In the genomic region with DNA sequence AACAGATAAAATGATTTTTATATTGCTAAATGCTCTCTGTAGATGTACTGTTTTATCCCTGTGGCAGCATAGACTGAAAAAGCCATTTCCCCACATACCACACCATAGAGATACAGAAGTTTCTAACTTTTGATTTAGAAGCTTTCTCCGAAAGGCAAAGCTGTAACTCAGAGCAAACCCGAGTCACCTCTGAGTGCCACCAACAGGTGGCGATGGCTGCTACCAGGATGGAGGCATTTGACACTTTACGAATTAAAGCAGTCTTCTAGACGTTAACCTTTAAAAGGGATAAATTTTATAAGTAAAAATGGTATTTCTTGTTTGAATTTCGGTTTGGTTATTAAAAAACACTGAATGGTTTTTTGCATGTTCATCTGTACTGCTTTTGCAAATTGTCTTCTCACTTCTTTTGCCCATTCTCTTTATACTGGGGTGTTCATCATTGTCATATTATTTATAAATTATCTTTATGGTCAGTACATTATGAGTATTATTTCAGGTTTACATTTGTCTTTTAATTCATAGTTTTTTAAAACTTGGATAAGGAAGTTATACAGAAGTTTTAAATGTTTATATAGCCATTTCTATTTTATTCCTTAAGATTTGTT, we compare ENCODE assay signal across 8 cellular contexts.
DNase-seq lines count a peak whose midpoint lies in the region; ATAC-seq and TF ChIP-seq lines count a peak whose summit lies in the region.

No MANE protein-coding gene starts in this region.

- H3K4me1 ChIP-seq in GM23338 (ENCODE audit: insufficient read depth) (peaks cover 30% of the 10 kb centered on the region), upper lobe of right lung (no peaks in the 10 kb centered on the region)

- no peaks in the 10 kb centered on the region for H3K36me3 Mint-ChIP-seq in GM23338 (ENCODE audit: low read depth)

- H3K4me3 ChIP-seq in GM23338 (no peak overlapping the region), upper lobe of right lung (no peak overlapping the region)

- H3K79me2 ChIP-seq in GM23338 (replicated peaks; ENCODE audit: insufficient read depth): no peaks in the 10 kb centered on the region

- H3F3A ChIP-seq in GM23338 (replicated peaks; ENCODE audit: low read depth): no peaks in the 10 kb centered on the region

- no peak overlapping the region for H3K27ac Mint-ChIP-seq in GM23338

- H3K27ac ChIP-seq in GM23338 (ENCODE audit: low read depth) (no peak overlapping the region), upper lobe of right lung (no peak overlapping the region)

- no peak overlapping the region for H3K4me3 Mint-ChIP-seq in GM23338

- intact Hi-C loops in upper lobe of right lung (cut with DNase I): no loop called here

- H3K27me3 ChIP-seq in GM23338 (ENCODE audit: insufficient read depth) (no peaks in the 10 kb centered on the region), upper lobe of right lung (peaks cover 6% of the 10 kb centered on the region)

- no peaks in the 10 kb centered on the region for H3K9me2 ChIP-seq in GM23338 (ENCODE audit: insufficient read depth)

- H3K36me3 ChIP-seq in GM23338 (ENCODE audit: insufficient read depth) (no peaks in the 10 kb centered on the region), upper lobe of right lung (no peaks in the 10 kb centered on the region)

- H2AFZ ChIP-seq in GM23338: no peak overlapping the region

- peak; percentile 23 for DNase-seq in SKM-1 treated with dmso at 0.1 percent for 144 hours (lab: John Stamatoyannopoulos, UW; ENCODE audit: unreplicated experiment)
- DNase-seq in SKM-1 (lab: John Stamatoyannopoulos, UW; ENCODE audit: unreplicated experiment): no peak
- DNase-seq in GM23338 (ENCODE audit: low spot score): peak; percentile 78
- DNase-seq in NCI-H1092 (lab: John Stamatoyannopoulos, UW): peak; percentile 0
- peak; percentile 54 for DNase-seq in amniotic epithelial cell (ENCODE audit: low read depth)
- DNase-seq in iPS-NIHi11 (ENCODE audit: low spot score): peak; percentile 50
- DNase-seq in upper lobe of right lung: peak; percentile 69
- no peak for DNase-seq in T-helper 9 cell

- H3K9me3 Mint-ChIP-seq in GM23338: no peaks in the 10 kb centered on the region

- ATAC-seq in GM23338: peak; percentile 74
- ATAC-seq in upper lobe of right lung: peak; percentile 71

- TF ChIP-seq CTCF in GM23338 (conservative IDR thresholded peaks at IDR 0.05; ENCODE audit: low read depth in 2 of 2) (peak; percentile 87 to 95), upper lobe of right lung (IDR thresholded peaks at IDR 0.05) (peak; percentile 66)

- H3K9me3 ChIP-seq in upper lobe of right lung: no peaks in the 10 kb centered on the region

- peaks cover 20% of the 10 kb centered on the region; the same call in 2 of the 3 replicates for H3K4me1 Mint-ChIP-seq in GM23338

- H3K27me3 Mint-ChIP-seq in GM23338 (ENCODE audit: insufficient read depth, low read depth, poor library complexity): peaks cover 2% of the 10 kb centered on the region

- no peak overlapping the region for H3K4me2 ChIP-seq in GM23338

- H4K20me1 ChIP-seq in GM23338 (replicated peaks; ENCODE audit: insufficient read depth): no peaks in the 10 kb centered on the region

TF ChIP-seq in GM23338, 12 proteins besides CTCF, POLR2A, EP300 and RAD21 (continues in another document):
- no peak for TF ChIP-seq NANOG (IDR thresholded peaks at IDR 0.05; ENCODE audit: borderline replicate concordance)
- no peak for TF ChIP-seq ETS1 (IDR thresholded peaks at IDR 0.05)
- no peak for TF ChIP-seq EZH2phosphoT487 (IDR thresholded peaks at IDR 0.05; ENCODE audit: unreplicated experiment)
- TF ChIP-seq STAT1 (IDR thresholded peaks at IDR 0.05; ENCODE audit: unreplicated experiment): no peak
- TF ChIP-seq REST (IDR thresholded peaks at IDR 0.05; ENCODE audit: unreplicated experiment): no peak
- TF ChIP-seq, protein P1, sequence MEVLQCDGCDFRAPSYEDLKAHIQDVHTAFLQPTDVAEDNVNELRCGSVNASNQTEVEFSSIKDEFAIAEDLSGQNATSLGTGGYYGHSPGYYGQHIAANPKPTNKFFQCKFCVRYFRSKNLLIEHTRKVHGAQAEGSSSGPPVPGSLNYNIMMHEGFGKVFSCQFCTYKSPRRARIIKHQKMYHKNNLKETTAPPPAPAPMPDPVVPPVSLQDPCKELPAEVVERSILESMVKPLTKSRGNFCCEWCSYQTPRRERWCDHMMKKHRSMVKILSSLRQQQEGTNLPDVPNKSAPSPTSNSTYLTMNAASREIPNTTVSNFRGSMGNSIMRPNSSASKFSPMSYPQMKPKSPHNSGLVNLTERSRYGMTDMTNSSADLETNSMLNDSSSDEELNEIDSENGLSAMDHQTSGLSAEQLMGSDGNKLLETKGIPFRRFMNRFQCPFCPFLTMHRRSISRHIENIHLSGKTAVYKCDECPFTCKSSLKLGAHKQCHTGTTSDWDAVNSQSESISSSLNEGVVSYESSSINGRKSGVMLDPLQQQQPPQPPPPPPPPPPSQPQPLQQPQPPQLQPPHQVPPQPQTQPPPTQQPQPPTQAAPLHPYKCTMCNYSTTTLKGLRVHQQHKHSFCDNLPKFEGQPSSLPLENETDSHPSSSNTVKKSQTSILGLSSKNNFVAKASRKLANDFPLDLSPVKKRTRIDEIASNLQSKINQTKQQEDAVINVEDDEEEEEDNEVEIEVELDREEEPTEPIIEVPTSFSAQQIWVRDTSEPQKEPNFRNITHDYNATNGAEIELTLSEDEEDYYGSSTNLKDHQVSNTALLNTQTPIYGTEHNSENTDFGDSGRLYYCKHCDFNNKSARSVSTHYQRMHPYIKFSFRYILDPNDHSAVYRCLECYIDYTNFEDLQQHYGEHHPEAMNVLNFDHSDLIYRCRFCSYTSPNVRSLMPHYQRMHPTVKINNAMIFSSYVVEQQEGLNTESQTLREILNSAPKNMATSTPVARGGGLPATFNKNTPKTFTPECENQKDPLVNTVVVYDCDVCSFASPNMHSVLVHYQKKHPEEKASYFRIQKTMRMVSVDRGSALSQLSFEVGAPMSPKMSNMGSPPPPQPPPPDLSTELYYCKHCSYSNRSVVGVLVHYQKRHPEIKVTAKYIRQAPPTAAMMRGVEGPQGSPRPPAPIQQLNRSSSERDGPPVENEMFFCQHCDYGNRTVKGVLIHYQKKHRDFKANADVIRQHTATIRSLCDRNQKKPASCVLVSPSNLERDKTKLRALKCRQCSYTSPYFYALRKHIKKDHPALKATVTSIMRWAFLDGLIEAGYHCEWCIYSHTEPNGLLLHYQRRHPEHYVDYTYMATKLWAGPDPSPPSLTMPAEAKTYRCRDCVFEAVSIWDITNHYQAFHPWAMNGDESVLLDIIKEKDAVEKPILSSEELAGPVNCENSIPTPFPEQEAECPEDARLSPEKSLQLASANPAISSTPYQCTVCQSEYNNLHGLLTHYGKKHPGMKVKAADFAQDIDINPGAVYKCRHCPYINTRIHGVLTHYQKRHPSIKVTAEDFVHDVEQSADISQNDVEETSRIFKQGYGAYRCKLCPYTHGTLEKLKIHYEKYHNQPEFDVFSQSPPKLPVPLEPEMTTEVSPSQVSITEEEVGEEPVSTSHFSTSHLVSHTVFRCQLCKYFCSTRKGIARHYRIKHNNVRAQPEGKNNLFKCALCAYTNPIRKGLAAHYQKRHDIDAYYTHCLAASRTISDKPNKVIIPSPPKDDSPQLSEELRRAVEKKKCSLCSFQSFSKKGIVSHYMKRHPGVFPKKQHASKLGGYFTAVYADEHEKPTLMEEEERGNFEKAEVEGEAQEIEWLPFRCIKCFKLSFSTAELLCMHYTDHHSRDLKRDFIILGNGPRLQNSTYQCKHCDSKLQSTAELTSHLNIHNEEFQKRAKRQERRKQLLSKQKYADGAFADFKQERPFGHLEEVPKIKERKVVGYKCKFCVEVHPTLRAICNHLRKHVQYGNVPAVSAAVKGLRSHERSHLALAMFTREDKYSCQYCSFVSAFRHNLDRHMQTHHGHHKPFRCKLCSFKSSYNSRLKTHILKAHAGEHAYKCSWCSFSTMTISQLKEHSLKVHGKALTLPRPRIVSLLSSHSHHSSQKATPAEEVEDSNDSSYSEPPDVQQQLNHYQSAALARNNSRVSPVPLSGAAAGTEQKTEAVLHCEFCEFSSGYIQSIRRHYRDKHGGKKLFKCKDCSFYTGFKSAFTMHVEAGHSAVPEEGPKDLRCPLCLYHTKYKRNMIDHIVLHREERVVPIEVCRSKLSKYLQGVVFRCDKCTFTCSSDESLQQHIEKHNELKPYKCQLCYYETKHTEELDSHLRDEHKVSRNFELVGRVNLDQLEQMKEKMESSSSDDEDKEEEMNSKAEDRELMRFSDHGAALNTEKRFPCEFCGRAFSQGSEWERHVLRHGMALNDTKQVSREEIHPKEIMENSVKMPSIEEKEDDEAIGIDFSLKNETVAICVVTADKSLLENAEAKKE (CRISPR knock-in tag; IDR thresholded peaks at IDR 0.05): no peak

Comparison
In these comparisons a context has a peak if more than half of its experiments do, and no peak if none do; other contexts are left out.
1. DNase-seq: peak in SKM-1 treated with dmso at 0.1 percent for 144 hours (single experiment), GM23338 (single experiment), NCI-H1092 (single experiment), amniotic epithelial cell (single experiment), iPS-NIHi11 (single experiment) and upper lobe of right lung (single experiment); none in SKM-1 (single experiment) and T-helper 9 cell (single experiment).